Comparison of ENCODE assay signal across 27 cellular contexts in genomic region chr7:137968890-137969289, GRCh38. TPM values are rescaled to one million over a fixed set of nuclear protein-coding genes. Genes with fewer than 3 reads are reported as not detected.
A peak's percentile ranks its signal among the peaks of the same experiment; 100 is the strongest.
DNase-seq lines count a peak whose midpoint lies in the region; ATAC-seq, FAIRE-seq and TF ChIP-seq lines count a peak whose summit lies in the region.
"Had no signal": no experiment of that assay in that cellular context is flagged by ENCODE, and none has a peak within 500 bp of the region (broad histone marks: within the 10 kb centered on the region; RNA-seq: fewer than 3 reads in every experiment).

No MANE protein-coding gene starts in this region.

- H3K36me3 Mint-ChIP-seq in astrocyte (ENCODE audit: low read depth, unreplicated experiment) = peaks cover 18% of the 10 kb centered on the region
- H3K36me3 Mint-ChIP-seq: natural killer cell had no signal

- peak overlapping the region; percentile 99 for H3K27ac Mint-ChIP-seq in astrocyte (ENCODE audit: unreplicated experiment)
- H3K27ac Mint-ChIP-seq: CD4-positive, alpha-beta T cell; natural killer cell; stimulated activated naive B cell treated with anti-CD40 and anti-IgM and Interleukin-4, amounts not matched to agents 10 μg/mL and 1 μg/mL and 100 μg/mL, for 72 hours had no signal

- H3K4me1 Mint-ChIP-seq in astrocyte (ENCODE audit: low read depth, unreplicated experiment) = peaks cover 67% of the 10 kb centered on the region

- peaks cover 60% of the 10 kb centered on the region for H3K4me1 ChIP-seq in GM23248 (ENCODE audit: insufficient read depth)
- peaks cover 31% of the 10 kb centered on the region for H3K4me1 ChIP-seq in astrocyte (ENCODE audit: insufficient read depth, low read length)
- H3K4me1 ChIP-seq in hepatocyte (ENCODE audit: insufficient read depth) = peaks cover 44% of the 10 kb centered on the region
- H3K4me1 ChIP-seq in testis = peaks cover 41% of the 10 kb centered on the region

- peak overlapping the region; percentile 62 for H3K9ac ChIP-seq in GM23248
- H3K9ac ChIP-seq in astrocyte (ENCODE audit: low read length) = no peak overlapping the region

- peaks cover 2% of the 10 kb centered on the region for H3K9me3 Mint-ChIP-seq in astrocyte (ENCODE audit: unreplicated experiment)
- H3K9me3 Mint-ChIP-seq: CD4-positive, alpha-beta T cell; natural killer cell had no signal

- TF ChIP-seq POLR2A in testis (IDR thresholded peaks at IDR 0.05) (no peak), GM18505 (IDR thresholded peaks at IDR 0.05; ENCODE audit: borderline replicate concordance, extremely low read depth, insufficient read depth, insufficient read length) (no peak)

- H3K79me2 ChIP-seq in GM23248 (ENCODE audit: insufficient read depth) (peaks cover 96% of the 10 kb centered on the region), astrocyte (ENCODE audit: insufficient read depth, low read length) (peaks cover 95% of the 10 kb centered on the region), hepatocyte (peaks cover 88% of the 10 kb centered on the region)

- no peak overlapping the region for H2AFZ ChIP-seq in GM23248
- no peak overlapping the region for H2AFZ ChIP-seq in astrocyte (ENCODE audit: low read depth, low read length)
- H2AFZ ChIP-seq in hepatocyte = no peak overlapping the region

- WGBS in GM23248 (ENCODE audit: low coverage in 1 of 2, low lambda C conversion rate in 2 of 2, missing lambda C conversion rate in 2 of 2), 2 experiments = 37 to 45% methylated on average over 4 of the region's 4 CpGs
- WGBS in hepatocyte (ENCODE audit: low lambda C conversion rate, missing lambda C conversion rate) = 96% methylated on average over 4 of the region's 4 CpGs
- WGBS in testis, 2 donors = 50 to 59% methylated on average over 4 of the region's 4 CpGs

- peak; percentile 75 for DNase-seq in GM23248
- DNase-seq in astrocyte (ENCODE audit: low read depth) = no peak
- no peak for DNase-seq in hepatocyte (ENCODE audit: low spot score)
- DNase-seq in testis = no peak
- no peak for DNase-seq in HTR-8/SVneo (ENCODE audit: insufficient read length, low spot score)
- no peak for DNase-seq in OCI-M1 (lab: John Stamatoyannopoulos, UW)
- DNase-seq in stimulated activated CD4-positive, alpha-beta T cell treated with anti-CD3 and anti-CD28 coated beads, Interleukin-4, amount 100 ng/mL, for 4 hours = no peak
- DNase-seq: activated naive CD4-positive, alpha-beta T cell treated with anti-CD3 and anti-CD28 coated beads, Interleukin-2, amount 50 U/mL, for 16 hours; amygdala; caudate nucleus; CD4-positive, alpha-beta T cell; dorsolateral prefrontal cortex; lower lobe of right lung; natural killer cell; NCI-H1092; NCI-H187; NCI-H524; NK-92 treated with Interleukin-12 subunit alpha and Interleukin-12 subunit beta, amount 100 ng/mL, for 24 hours; ovary; SIG-M5; stimulated activated naive B cell treated with anti-CD40 and anti-IgM and Interleukin-4, amounts not matched to agents 10 μg/mL and 1 μg/mL and 100 μg/mL, for 72 hours; SW 1271; T1000 had no signal

- H3F3A ChIP-seq in GM23248 (ENCODE audit: insufficient read depth) = peaks cover 82% of the 10 kb centered on the region

- intact Hi-C loops in testis (cut with DNase I; ENCODE audit: low total_unique reads) = no loop called here

- peak overlapping the region; percentile 79 for H3K4me2 ChIP-seq in GM23248 (ENCODE audit: unreplicated experiment)
- H3K4me2 ChIP-seq in astrocyte (ENCODE audit: low read length) = no peak overlapping the region
- no peak overlapping the region for H3K4me2 ChIP-seq in hepatocyte

- no peak overlapping the region for H3K4me3 Mint-ChIP-seq in astrocyte (ENCODE audit: unreplicated experiment)
- H3K4me3 Mint-ChIP-seq: CD4-positive, alpha-beta T cell; natural killer cell; stimulated activated naive B cell treated with anti-CD40 and anti-IgM and Interleukin-4, amounts not matched to agents 10 μg/mL and 1 μg/mL and 100 μg/mL, for 72 hours had no signal

- no peaks in the 10 kb centered on the region for H3K27me3 Mint-ChIP-seq in astrocyte (ENCODE audit: low read depth, unreplicated experiment)
- H3K27me3 Mint-ChIP-seq: CD4-positive, alpha-beta T cell; stimulated activated naive B cell treated with anti-CD40 and anti-IgM and Interleukin-4, amounts not matched to agents 10 μg/mL and 1 μg/mL and 100 μg/mL, for 72 hours had no signal

- H3K9me3 ChIP-seq in GM23248 (ENCODE audit: low read depth) = no peaks in the 10 kb centered on the region
- H3K9me3 ChIP-seq in astrocyte (ENCODE audit: insufficient read depth, low read depth, low read length) = no peaks in the 10 kb centered on the region
- no peaks in the 10 kb centered on the region for H3K9me3 ChIP-seq in hepatocyte (ENCODE audit: low read depth)
- no peaks in the 10 kb centered on the region for H3K9me3 ChIP-seq in testis
- H3K9me3 ChIP-seq: lower lobe of right lung, ovary, suprapubic skin had no signal

- H3K27me3 ChIP-seq in GM23248 (replicated peaks; ENCODE audit: insufficient read depth) (no peaks in the 10 kb centered on the region), astrocyte (ENCODE audit: insufficient read depth, low read length) (no peaks in the 10 kb centered on the region), hepatocyte (no peaks in the 10 kb centered on the region), testis (no peaks in the 10 kb centered on the region)
- H3K27me3 ChIP-seq: dorsolateral prefrontal cortex, ovary, suprapubic skin had no signal

- H3K36me3 ChIP-seq in GM23248 (ENCODE audit: low read depth) (peaks cover 8% of the 10 kb centered on the region), astrocyte (ENCODE audit: insufficient read depth, low read length) (peaks cover 3% of the 10 kb centered on the region), hepatocyte (replicated peaks; ENCODE audit: insufficient read depth, low read depth) (no peaks in the 10 kb centered on the region), testis (ENCODE audit: low read depth, missing control alignments) (no peaks in the 10 kb centered on the region)
- H3K36me3 ChIP-seq: lower lobe of right lung, ovary, suprapubic skin had no signal

- in situ Hi-C loops in GM23248 (cut with MboI) = no loop called here

- H3K27ac ChIP-seq in GM23248 (peak overlapping the region; percentile 93), astrocyte (ENCODE audit: low read depth, low read length) (peak overlapping the region; percentile 14), hepatocyte (peak overlapping the region; percentile 10), testis (peak overlapping the region; percentile 9 to 31)
- H3K27ac ChIP-seq: dorsolateral prefrontal cortex, lower lobe of right lung, ovary, suprapubic skin had no signal

- H3K4me3 ChIP-seq in GM23248 (0 out of 2 replicates have a peak overlapping the region, but pooled peaks have one; percentile 10), astrocyte (ENCODE audit: insufficient read depth, low read depth, low read length) (no peak overlapping the region), hepatocyte (no peak overlapping the region), testis (no peak overlapping the region)
- H3K4me3 ChIP-seq: dorsolateral prefrontal cortex, lower lobe of right lung, ovary, suprapubic skin had no signal

- FAIRE-seq in astrocyte (lab: Jason Lieb, UNC) (no peak), HTR-8/SVneo (lab: Jason Lieb, UNC) (no peak)
- FAIRE-seq: H1, islet of Langerhans had no signal

- H3K9me2 ChIP-seq in GM23248 (ENCODE audit: insufficient read depth) (no peaks in the 10 kb centered on the region), hepatocyte (replicated peaks; ENCODE audit: insufficient read depth) (no peaks in the 10 kb centered on the region)

- TF ChIP-seq CTCF in astrocyte (IDR thresholded peaks at IDR 0.05; ENCODE audit: insufficient read depth, low read depth, low read length) = no peak
- no peak for TF ChIP-seq CTCF in hepatocyte (IDR thresholded peaks at IDR 0.05; ENCODE audit: poor library complexity)
- no peak for TF ChIP-seq CTCF in testis (IDR thresholded peaks at IDR 0.05)

- no peak for ATAC-seq in GM18505 (IDR thresholded peaks at IDR 0.05; ENCODE audit: unreplicated experiment)
- ATAC-seq: lower lobe of right lung; natural killer cell; stimulated activated naive B cell treated with anti-CD40 and anti-IgM and Interleukin-4, amounts not matched to agents 10 μg/mL and 1 μg/mL and 100 μg/mL, for 72 hours had no signal

- H4K20me1 ChIP-seq in GM23248 (ENCODE audit: insufficient read depth) (no peaks in the 10 kb centered on the region), astrocyte (ENCODE audit: insufficient read depth, low read length) (peaks cover 33% of the 10 kb centered on the region), hepatocyte (ENCODE audit: insufficient read depth, poor library complexity, severe bottlenecking) (peaks cover 7% of the 10 kb centered on the region)

RNA-seq across cellular contexts. Expression of gene CREB3L2, which starts 33.0 kb away (rescaled TPM):
- 43.7 and 67.9 TPM in 2 replicates for total RNA-seq in GM23248 (2014; rRNA removed; shearing (Covaris generic))
- polyA plus RNA-seq in GM23248 (2016; fragmentation: Nextera tagmentation; extraction: Ambion mirVana) = 49.7 and 53.7 TPM in 2 replicates
- total RNA-seq in astrocyte = 116 and 128 TPM in 2 replicates
- total RNA-seq in hepatocyte = 33.9 and 38.3 TPM in 2 replicates
- polyA plus RNA-seq in hepatocyte = 34.4 and 37.6 TPM in 2 replicates
- total RNA-seq in testis = 10 to 100 TPM; 23.4 to 23.9 TPM
- polyA plus RNA-seq in testis (ENCODE audit: insufficient read depth, low read depth, low replicate concordance) = 22.0 TPM

Comparison
In these comparisons a context has a peak if more than half of its experiments do, and no peak if none do; other contexts are left out.
1. H3K27ac ChIP-seq: peak in every context shown above with its lines; median percentile 93 in GM23248; 20 in testis; 14 in astrocyte; 10 in hepatocyte.